19 cellular contexts compared by ENCODE assay signal in the genomic region with DNA sequence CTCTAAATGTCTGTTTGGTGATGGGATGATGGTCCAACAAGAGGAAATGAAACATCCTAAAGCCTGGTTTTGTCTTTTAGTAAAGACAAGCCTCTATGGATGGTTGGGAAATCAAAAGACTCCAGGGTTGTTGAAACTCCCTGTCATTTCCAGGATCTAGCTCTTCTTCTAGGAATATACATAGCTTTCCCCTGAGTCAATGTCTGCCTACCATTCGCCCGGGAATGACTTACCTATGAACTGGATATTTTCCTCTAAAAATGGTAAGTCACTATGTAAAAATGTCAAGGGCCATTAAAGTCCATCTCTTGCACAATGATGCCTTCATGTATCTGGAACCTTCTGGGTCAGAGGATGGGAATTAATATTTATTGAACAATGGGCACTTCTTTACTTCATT. TPM values are rescaled to one million over a fixed set of nuclear protein-coding genes. Genes with fewer than 3 reads are reported as not detected.
DNase-seq lines count a peak whose midpoint lies in the region; ATAC-seq, FAIRE-seq and TF ChIP-seq lines count a peak whose summit lies in the region.
"Had no signal": no experiment of that assay in that cellular context is flagged by ENCODE, and none has a peak within 500 bp of the region (broad histone marks: within the 10 kb centered on the region; RNA-seq: fewer than 3 reads in every experiment).

No MANE protein-coding gene starts in this region.

- ATAC-seq in sciatic nerve = no peak
- no peak for ATAC-seq in GM19455 (IDR thresholded peaks at IDR 0.05; ENCODE audit: unreplicated experiment)
- ATAC-seq in HG02870 (IDR thresholded peaks at IDR 0.05; ENCODE audit: unreplicated experiment) = no peak
- ATAC-seq: activated T-cell treated with anti-CD3 and anti-CD28 coated beads, Interleukin-2, amount 50 U/mL, for 4 hours; lower lobe of right lung; natural killer cell had no signal

- peak; percentile 78 for FAIRE-seq in astrocyte (lab: Jason Lieb, UNC)
- no peak for FAIRE-seq in kidney (lab: Jason Lieb, UNC)

- H3K27ac ChIP-seq in AG04450 (ENCODE audit: low read depth, low read length) (no peak overlapping the region), astrocyte (ENCODE audit: low read depth, low read length) (no peak overlapping the region), kidney (ENCODE audit: low read depth in 2 of 2, low read length in 2 of 2) (no peak overlapping the region)
- H3K27ac ChIP-seq: epithelial cell of prostate, lower lobe of right lung, thyroid gland had no signal

- H2AFZ ChIP-seq in astrocyte (ENCODE audit: low read depth, low read length) = no peak overlapping the region

- no peaks in the 10 kb centered on the region for H3K36me3 ChIP-seq in astrocyte (ENCODE audit: insufficient read depth, low read length)
- H3K36me3 ChIP-seq in kidney (ENCODE audit: control insufficient read depth in 1 of 2, insufficient read depth in 2 of 2, low read length in 2 of 2) = no peaks in the 10 kb centered on the region
- H3K36me3 ChIP-seq: BE2C, lower lobe of right lung, thyroid gland had no signal

- no peaks in the 10 kb centered on the region for H3K36me3 Mint-ChIP-seq in astrocyte (ENCODE audit: low read depth, unreplicated experiment)
- H3K36me3 Mint-ChIP-seq: natural killer cell had no signal

- TF ChIP-seq CTCF in AG04450 (IDR thresholded peaks at IDR 0.05; ENCODE audit: low read depth, low read length) (no peak), astrocyte (IDR thresholded peaks at IDR 0.05; ENCODE audit: insufficient read depth, low read depth, low read length) (no peak), kidney (IDR thresholded peaks at IDR 0.05; ENCODE audit: borderline replicate concordance, extremely low read depth, insufficient read depth) (no peak)

- no peak overlapping the region for H3K4me2 ChIP-seq in astrocyte (ENCODE audit: low read length)

- H3K4me3 ChIP-seq in AG04450 (ENCODE audit: low read depth, low read length) = no peak overlapping the region
- H3K4me3 ChIP-seq in astrocyte (ENCODE audit: insufficient read depth, low read depth, low read length) = no peak overlapping the region
- no peak overlapping the region for H3K4me3 ChIP-seq in kidney (ENCODE audit: low read length in 2 of 2)
- H3K4me3 ChIP-seq: lower lobe of right lung, thyroid gland had no signal

- CTCF ChIA-PET in AG04450 (lab: Charles Lee) = interaction anchor here (0.7 to 10.0 kb wide), 7 partner anchors 17 to 178 kb away, joined by 4 to 348 read pairs (median 32); partner anchors contain the start of gene COL27A1

- intact Hi-C loops in kidney (cut with DNase I) = no loop called here
- intact Hi-C loops in sciatic nerve (cut with DNase I) = no loop called here

- H3K4me3 Mint-ChIP-seq in astrocyte (ENCODE audit: unreplicated experiment) = no peak overlapping the region
- H3K4me3 Mint-ChIP-seq: activated T-cell treated with anti-CD3 and anti-CD28 coated beads, Interleukin-2, amount 50 U/mL, for 4 hours; natural killer cell had no signal

- no peak overlapping the region for H3K9ac ChIP-seq in astrocyte (ENCODE audit: low read length)
- no peak overlapping the region for H3K9ac ChIP-seq in kidney (ENCODE audit: low read length in 2 of 2)

- DNase-seq in AG04450 (ENCODE audit: low read depth, low spot score) (peak; percentile 6), HCEC 1CT (peak; percentile 84), astrocyte (ENCODE audit: low read depth) (peak; percentile 77), kidney (peak; percentile 1), sciatic nerve (ENCODE audit: low spot score) (no peak), DMS 273 (lab: John Stamatoyannopoulos, UW; ENCODE audit: unreplicated experiment) (no peak)
- DNase-seq: activated T-cell treated with anti-CD3 and anti-CD28 coated beads, Interleukin-2, amount 50 U/mL, for 4 hours; BE2C; lower lobe of right lung; natural killer cell; NCI-H1092; NCI-H2171 treated with DMSO at 0.1 percent for 48 hours; retina; SIG-M5; stimulated activated CD8-positive, alpha-beta memory T cell treated with anti-CD3 and anti-CD28 coated beads, Interleukin-4, amount 100 ng/mL, for 48 hours; thyroid gland had no signal

- peaks cover 12% of the 10 kb centered on the region for H3K4me1 Mint-ChIP-seq in astrocyte (ENCODE audit: low read depth, unreplicated experiment)
- H3K4me1 Mint-ChIP-seq: natural killer cell had no signal

- H3K27me3 ChIP-seq in AG04450 (ENCODE audit: control insufficient read depth, insufficient read depth, low read length) = peaks cover 15% of the 10 kb centered on the region
- H3K27me3 ChIP-seq in astrocyte (ENCODE audit: insufficient read depth, low read length) = peaks cover 9% of the 10 kb centered on the region
- H3K27me3 ChIP-seq: thyroid gland had no signal

- no peaks in the 10 kb centered on the region for H3K79me2 ChIP-seq in astrocyte (ENCODE audit: insufficient read depth, low read length)

- H3K4me1 ChIP-seq in astrocyte (ENCODE audit: insufficient read depth, low read length) (no peaks in the 10 kb centered on the region), kidney (ENCODE audit: control insufficient read depth in 1 of 2, insufficient read depth in 1 of 2, low read depth in 1 of 2, low read length in 2 of 2) (no peaks in the 10 kb centered on the region)
- H3K4me1 ChIP-seq: BE2C had no signal

- POLR2A ChIA-PET in AG04450 (lab: Yijun Ruan, JAX) = no interaction called here

- H3K9me3 Mint-ChIP-seq in astrocyte (ENCODE audit: unreplicated experiment) = no peaks in the 10 kb centered on the region
- H3K9me3 Mint-ChIP-seq: activated T-cell treated with anti-CD3 and anti-CD28 coated beads, Interleukin-2, amount 50 U/mL, for 4 hours; natural killer cell had no signal

- no peaks in the 10 kb centered on the region for H3K9me3 ChIP-seq in AG04450 (ENCODE audit: control insufficient read depth, insufficient read depth, low read length)
- no peaks in the 10 kb centered on the region for H3K9me3 ChIP-seq in astrocyte (ENCODE audit: insufficient read depth, low read depth, low read length)
- no peaks in the 10 kb centered on the region for H3K9me3 ChIP-seq in kidney (ENCODE audit: control insufficient read depth in 1 of 2, low read length in 2 of 2)
- H3K9me3 ChIP-seq: BE2C, lower lobe of right lung, thyroid gland had no signal

- peaks cover 27% of the 10 kb centered on the region for H3K27me3 Mint-ChIP-seq in astrocyte (ENCODE audit: low read depth, unreplicated experiment)

- peak overlapping the region; percentile 28 for H3K27ac Mint-ChIP-seq in astrocyte (ENCODE audit: unreplicated experiment)
- H3K27ac Mint-ChIP-seq: natural killer cell had no signal

- H4K20me1 ChIP-seq in astrocyte (ENCODE audit: insufficient read depth, low read length) = no peaks in the 10 kb centered on the region

RNA-seq across cellular contexts. Expression of gene KIF12, which starts 11.1 kb away (rescaled TPM):
- polyA plus RNA-seq in AG04450 (2011; rRNA removed) (not detected in 2 replicates), kidney (ENCODE audit: insufficient read depth, low read depth, low replicate concordance) (155 TPM)
- polyA minus RNA-seq in AG04450 (2011; rRNA and poly(A)+ RNA removed) = not detected in 2 replicates
- total RNA-seq in astrocyte (0.34 and 0.50 TPM in 2 replicates), kidney (202 TPM), sciatic nerve (0.22 TPM)
- total RNA-seq: natural killer cell had no signal

RNA-seq across cellular contexts. Expression of gene AMBP, which starts 32.1 kb away (rescaled TPM):
- polyA plus RNA-seq in AG04450 (2011; rRNA removed) (0.67 and 0.74 TPM in 2 replicates), kidney (ENCODE audit: insufficient read depth, low read depth, low replicate concordance) (43.5 TPM)
- polyA minus RNA-seq in AG04450 (2011; rRNA and poly(A)+ RNA removed) = 0.22 TPM in 1 of 2 replicates, not detected in the other
- total RNA-seq in astrocyte (0.19 TPM in 1 of 2 replicates, not detected in the other), kidney (5.3 TPM), sciatic nerve (not detected)
- total RNA-seq: natural killer cell had no signal

RNA-seq across cellular contexts. Expression of gene COL27A1, which starts 45.2 kb away (rescaled TPM):
- polyA plus RNA-seq in AG04450 (2011; rRNA removed) = 8.5 and 10.0 TPM in 2 replicates
- 10.4 and 12.9 TPM in 2 replicates for polyA minus RNA-seq in AG04450 (2011; rRNA and poly(A)+ RNA removed)
- 27.6 and 31.2 TPM in 2 replicates for total RNA-seq in astrocyte
- 45.6 TPM for total RNA-seq in kidney
- polyA plus RNA-seq in kidney (ENCODE audit: insufficient read depth, low read depth, low replicate concordance) = 13.6 TPM
- total RNA-seq in sciatic nerve = 42.4 TPM
- total RNA-seq: natural killer cell had no signal

Comparison
In these comparisons a context has a peak if more than half of its experiments do, and no peak if none do; other contexts are left out.
1. DNase-seq: peak in AG04450 (single experiment), HCEC 1CT (single experiment), astrocyte (single experiment) and kidney (single experiment); none in sciatic nerve (single experiment) and DMS 273 (single experiment).
2. RNA of gene KIF12, which starts 11.1 kb away (total RNA-seq): 202 TPM in kidney (single experiment); 0.34 to 0.50 TPM in astrocyte and 0.22 TPM in sciatic nerve (single experiment); every median in the first group is over 100 times any median in the second.